In the genomic region with DNA sequence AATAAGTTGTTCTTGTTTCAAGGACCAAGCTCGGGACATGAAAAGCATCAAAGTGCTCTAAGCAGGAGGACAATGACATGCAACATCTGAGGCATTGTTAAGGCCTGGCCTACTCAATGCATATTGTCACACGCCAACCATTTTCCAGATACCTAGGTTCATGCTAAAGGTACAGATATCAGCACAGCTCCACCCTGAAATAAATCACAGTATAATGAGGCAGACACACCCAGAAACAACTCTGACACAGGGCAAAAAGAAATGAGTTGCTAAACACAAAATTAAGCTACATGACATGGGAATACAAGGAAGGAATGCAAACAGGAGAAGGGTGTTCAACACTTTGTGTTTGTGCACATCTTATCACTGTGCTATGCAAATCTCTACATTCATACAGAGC, we compare ENCODE assay signal across 21 cellular contexts.
DNase-seq lines count a peak whose midpoint lies in the region; ATAC-seq, FAIRE-seq and TF ChIP-seq lines count a peak whose summit lies in the region.
"Had no signal": no experiment of that assay in that cellular context is flagged by ENCODE, and none has a peak within 500 bp of the region (broad histone marks: within the 10 kb centered on the region; RNA-seq: fewer than 3 reads in every experiment).

No MANE protein-coding gene starts in this region.

- FAIRE-seq in GM12891 (lab: Jason Lieb, UNC): peak; percentile 9
- FAIRE-seq: A204.1, G401.6, GM12878, GM18507 had no signal

- POLR2A ChIA-PET in WTC11 (lab: Charles Lee): no interaction called here

- TF ChIP-seq POLR2A in GM12891 (IDR thresholded peaks at IDR 0.05; ENCODE audit: low read depth, low read length): no peak

- no peak overlapping the region for H3K4me2 ChIP-seq in neural progenitor cell
- H3K4me2 ChIP-seq: BLaER1 treated with 17β-estradiol and CSF1 and Interleukin-3, amounts not matched to agents 10 nM and 100 nM; GM23338 had no signal

- H3K27ac Mint-ChIP-seq in neural progenitor cell: no peak overlapping the region
- H3K27ac Mint-ChIP-seq in CD14-positive monocyte: no peak overlapping the region
- no peak overlapping the region for H3K27ac Mint-ChIP-seq in WTC11
- H3K27ac Mint-ChIP-seq: CD8-positive, alpha-beta T cell; GM23338; H9 had no signal

- CTCF ChIA-PET in WTC11 (lab: Charles Lee): no interaction called here

- peak overlapping the region; percentile 83 for H3K27ac ChIP-seq in VCaP
- no peak overlapping the region for H3K27ac ChIP-seq in neural progenitor cell
- H3K27ac ChIP-seq: BLaER1 treated with 17β-estradiol and CSF1 and Interleukin-3, amounts not matched to agents 10 nM and 100 nM had no signal

- no peak overlapping the region for H3K4me3 Mint-ChIP-seq in neural progenitor cell
- no peak overlapping the region for H3K4me3 Mint-ChIP-seq in CD14-positive monocyte
- H3K4me3 Mint-ChIP-seq in WTC11: no peak overlapping the region
- H3K4me3 Mint-ChIP-seq: CD4-positive, CD25-positive, alpha-beta regulatory T cell; CD8-positive, alpha-beta T cell; GM23338; H9 had no signal

- no peaks in the 10 kb centered on the region for H3K4me1 ChIP-seq in neural progenitor cell
- H3K4me1 ChIP-seq: BE2C; BLaER1 treated with 17β-estradiol and CSF1 and Interleukin-3, amounts not matched to agents 10 nM and 100 nM; Caco-2 had no signal

- DNase-seq in GM12891 (ENCODE audit: insufficient read length, low spot score) (no peak), neural progenitor cell (ENCODE audit: low spot score) (no peak), CD14-positive monocyte (ENCODE audit: low spot score) (no peak), WTC11 (ENCODE audit: low spot score) (no peak), AG08395 (ENCODE audit: low spot score) (no peak)
- DNase-seq: AML-193; BE2C; Caco-2; CD4-positive, CD25-positive, alpha-beta regulatory T cell; CD8-positive, alpha-beta T cell; DMS153; DND-41; H9 had no signal

- H3K27me3 Mint-ChIP-seq in neural progenitor cell (ENCODE audit: insufficient read depth, low read depth): peaks cover 2% of the 10 kb centered on the region
- H3K27me3 Mint-ChIP-seq in CD14-positive monocyte (ENCODE audit: low read depth in 3 of 3): no peaks in the 10 kb centered on the region
- no peaks in the 10 kb centered on the region for H3K27me3 Mint-ChIP-seq in WTC11 (ENCODE audit: low read depth)
- H3K27me3 Mint-ChIP-seq: CD4-positive, CD25-positive, alpha-beta regulatory T cell had no signal

- H3K9me3 Mint-ChIP-seq in neural progenitor cell: no peaks in the 10 kb centered on the region
- peaks cover 0 to 2% (median 0%) of the 10 kb centered on the region in 7 donors for H3K9me3 Mint-ChIP-seq in CD14-positive monocyte
- H3K9me3 Mint-ChIP-seq in WTC11: no peaks in the 10 kb centered on the region
- H3K9me3 Mint-ChIP-seq: CD8-positive, alpha-beta T cell; GM23338; H9 had no signal

- intact Hi-C loops in CD14-positive monocyte (cut with micrococcal nuclease): no loop called here

- H2AFZ ChIP-seq in neural progenitor cell (replicated peaks): peak overlapping the region; percentile 17
- H2AFZ ChIP-seq: GM23338 had no signal

- H3K36me3 Mint-ChIP-seq in neural progenitor cell: no peaks in the 10 kb centered on the region
- peaks cover 22 to 42% of the 10 kb centered on the region in 2 donors for H3K36me3 Mint-ChIP-seq in CD14-positive monocyte
- no peaks in the 10 kb centered on the region for H3K36me3 Mint-ChIP-seq in WTC11

- no peaks in the 10 kb centered on the region for H3K27me3 ChIP-seq in neural progenitor cell
- H3K27me3 ChIP-seq: BE2C; BLaER1 treated with 17β-estradiol and CSF1 and Interleukin-3, amounts not matched to agents 10 nM and 100 nM had no signal

- H3F3A ChIP-seq in neural progenitor cell (ENCODE audit: low read depth): no peaks in the 10 kb centered on the region

- TF ChIP-seq CTCF in VCaP (conservative IDR thresholded peaks at IDR 0.05) (no peak), neural progenitor cell (IDR thresholded peaks at IDR 0.05) (no peak), CD14-positive monocyte (IDR thresholded peaks at IDR 0.05) (no peak), WTC11 (IDR thresholded peaks at IDR 0.05) (no peak)

- H3K4me3 ChIP-seq in neural progenitor cell: no peak overlapping the region
- H3K4me3 ChIP-seq: BLaER1 treated with 17β-estradiol and CSF1 and Interleukin-3, amounts not matched to agents 10 nM and 100 nM; GM12878; GM23338 had no signal

- H3K4me1 Mint-ChIP-seq in neural progenitor cell (no peaks in the 10 kb centered on the region), CD14-positive monocyte (no peaks in the 10 kb centered on the region), WTC11 (no peaks in the 10 kb centered on the region)
- H3K4me1 Mint-ChIP-seq: GM23338, H9 had no signal

- H3K9me3 ChIP-seq in neural progenitor cell (ENCODE audit: low read depth): no peaks in the 10 kb centered on the region
- H3K9me3 ChIP-seq: BE2C; BLaER1 treated with 17β-estradiol and CSF1 and Interleukin-3, amounts not matched to agents 10 nM and 100 nM; Caco-2 had no signal

- no peaks in the 10 kb centered on the region for H4K20me1 ChIP-seq in neural progenitor cell (ENCODE audit: low read depth)
- H4K20me1 ChIP-seq: BLaER1 treated with 17β-estradiol and CSF1 and Interleukin-3, amounts not matched to agents 10 nM and 100 nM had no signal

- no peak overlapping the region for H3K9ac ChIP-seq in neural progenitor cell
- H3K9ac ChIP-seq: BLaER1 treated with 17β-estradiol and CSF1 and Interleukin-3, amounts not matched to agents 10 nM and 100 nM had no signal

- H3K36me3 ChIP-seq in neural progenitor cell: no peaks in the 10 kb centered on the region
- H3K36me3 ChIP-seq: BE2C; BLaER1 treated with 17β-estradiol and CSF1 and Interleukin-3, amounts not matched to agents 10 nM and 100 nM had no signal

- no peak for ATAC-seq in WTC11
- ATAC-seq: CD8-positive, alpha-beta T cell; GM12878; GM23338; HCT116 had no signal

- no peaks in the 10 kb centered on the region for H3K79me2 ChIP-seq in neural progenitor cell (ENCODE audit: low read depth)

TF ChIP-seq in GM12891, 5 proteins besides CTCF, POLR2A, EP300 and RAD21:
- TF ChIP-seq POU2F2 (IDR thresholded peaks at IDR 0.05; ENCODE audit: low read depth, low read length): no peak
- no peak for TF ChIP-seq TAF1 (IDR thresholded peaks at IDR 0.05; ENCODE audit: low read depth, low read length)
- no peak for TF ChIP-seq POLR2AphosphoS5 (IDR thresholded peaks at IDR 0.05; ENCODE audit: low read depth, low read length)
- TF ChIP-seq PAX5 (IDR thresholded peaks at IDR 0.05; ENCODE audit: insufficient read depth, low read length, severe bottlenecking): no peak
TF ChIP-seq in GM12891: peak in this region for 0.

TF ChIP-seq in WTC11, 78 proteins besides CTCF, POLR2A, EP300 and RAD21 (continues in another document):
- TF ChIP-seq IRF2 (CRISPR knock-in tag; IDR thresholded peaks at IDR 0.05; ENCODE audit: borderline replicate concordance, low read depth) (no peak), ELF4 (CRISPR knock-in tag; IDR thresholded peaks at IDR 0.05; ENCODE audit: low read depth) (no peak), OVOL2 (CRISPR knock-in tag; IDR thresholded peaks at IDR 0.05; ENCODE audit: borderline replicate concordance) (no peak), FOXK1 (CRISPR knock-in tag; IDR thresholded peaks at IDR 0.05) (no peak), ZNF138 (CRISPR knock-in tag; conservative IDR thresholded peaks at IDR 0.05) (no peak), ZNF416 (CRISPR knock-in tag; IDR thresholded peaks at IDR 0.05) (no peak)
- TF ChIP-seq, protein P1, sequence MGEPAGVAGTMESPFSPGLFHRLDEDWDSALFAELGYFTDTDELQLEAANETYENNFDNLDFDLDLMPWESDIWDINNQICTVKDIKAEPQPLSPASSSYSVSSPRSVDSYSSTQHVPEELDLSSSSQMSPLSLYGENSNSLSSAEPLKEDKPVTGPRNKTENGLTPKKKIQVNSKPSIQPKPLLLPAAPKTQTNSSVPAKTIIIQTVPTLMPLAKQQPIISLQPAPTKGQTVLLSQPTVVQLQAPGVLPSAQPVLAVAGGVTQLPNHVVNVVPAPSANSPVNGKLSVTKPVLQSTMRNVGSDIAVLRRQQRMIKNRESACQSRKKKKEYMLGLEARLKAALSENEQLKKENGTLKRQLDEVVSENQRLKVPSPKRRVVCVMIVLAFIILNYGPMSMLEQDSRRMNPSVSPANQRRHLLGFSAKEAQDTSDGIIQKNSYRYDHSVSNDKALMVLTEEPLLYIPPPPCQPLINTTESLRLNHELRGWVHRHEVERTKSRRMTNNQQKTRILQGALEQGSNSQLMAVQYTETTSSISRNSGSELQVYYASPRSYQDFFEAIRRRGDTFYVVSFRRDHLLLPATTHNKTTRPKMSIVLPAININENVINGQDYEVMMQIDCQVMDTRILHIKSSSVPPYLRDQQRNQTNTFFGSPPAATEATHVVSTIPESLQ (CRISPR knock-in tag; IDR thresholded peaks at IDR 0.05): no peak
- TF ChIP-seq, protein P2, sequence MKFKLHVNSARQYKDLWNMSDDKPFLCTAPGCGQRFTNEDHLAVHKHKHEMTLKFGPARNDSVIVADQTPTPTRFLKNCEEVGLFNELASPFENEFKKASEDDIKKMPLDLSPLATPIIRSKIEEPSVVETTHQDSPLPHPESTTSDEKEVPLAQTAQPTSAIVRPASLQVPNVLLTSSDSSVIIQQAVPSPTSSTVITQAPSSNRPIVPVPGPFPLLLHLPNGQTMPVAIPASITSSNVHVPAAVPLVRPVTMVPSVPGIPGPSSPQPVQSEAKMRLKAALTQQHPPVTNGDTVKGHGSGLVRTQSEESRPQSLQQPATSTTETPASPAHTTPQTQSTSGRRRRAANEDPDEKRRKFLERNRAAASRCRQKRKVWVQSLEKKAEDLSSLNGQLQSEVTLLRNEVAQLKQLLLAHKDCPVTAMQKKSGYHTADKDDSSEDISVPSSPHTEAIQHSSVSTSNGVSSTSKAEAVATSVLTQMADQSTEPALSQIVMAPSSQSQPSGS (CRISPR knock-in tag; IDR thresholded peaks at IDR 0.05; ENCODE audit: borderline replicate concordance, low read depth): no peak
- TF ChIP-seq, protein P3, sequence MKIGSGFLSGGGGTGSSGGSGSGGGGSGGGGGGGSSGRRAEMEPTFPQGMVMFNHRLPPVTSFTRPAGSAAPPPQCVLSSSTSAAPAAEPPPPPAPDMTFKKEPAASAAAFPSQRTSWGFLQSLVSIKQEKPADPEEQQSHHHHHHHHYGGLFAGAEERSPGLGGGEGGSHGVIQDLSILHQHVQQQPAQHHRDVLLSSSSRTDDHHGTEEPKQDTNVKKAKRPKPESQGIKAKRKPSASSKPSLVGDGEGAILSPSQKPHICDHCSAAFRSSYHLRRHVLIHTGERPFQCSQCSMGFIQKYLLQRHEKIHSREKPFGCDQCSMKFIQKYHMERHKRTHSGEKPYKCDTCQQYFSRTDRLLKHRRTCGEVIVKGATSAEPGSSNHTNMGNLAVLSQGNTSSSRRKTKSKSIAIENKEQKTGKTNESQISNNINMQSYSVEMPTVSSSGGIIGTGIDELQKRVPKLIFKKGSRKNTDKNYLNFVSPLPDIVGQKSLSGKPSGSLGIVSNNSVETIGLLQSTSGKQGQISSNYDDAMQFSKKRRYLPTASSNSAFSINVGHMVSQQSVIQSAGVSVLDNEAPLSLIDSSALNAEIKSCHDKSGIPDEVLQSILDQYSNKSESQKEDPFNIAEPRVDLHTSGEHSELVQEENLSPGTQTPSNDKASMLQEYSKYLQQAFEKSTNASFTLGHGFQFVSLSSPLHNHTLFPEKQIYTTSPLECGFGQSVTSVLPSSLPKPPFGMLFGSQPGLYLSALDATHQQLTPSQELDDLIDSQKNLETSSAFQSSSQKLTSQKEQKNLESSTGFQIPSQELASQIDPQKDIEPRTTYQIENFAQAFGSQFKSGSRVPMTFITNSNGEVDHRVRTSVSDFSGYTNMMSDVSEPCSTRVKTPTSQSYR (CRISPR knock-in tag; IDR thresholded peaks at IDR 0.05): no peak
